19 cellular contexts compared by ENCODE assay signal in genomic region chr1:157092831-157093230, GRCh38. TPM values are rescaled to one million over a fixed set of nuclear protein-coding genes. Genes with fewer than 3 reads are reported as not detected.
DNase-seq lines count a peak whose midpoint lies in the region; ATAC-seq, FAIRE-seq and TF ChIP-seq lines count a peak whose summit lies in the region.
"Had no signal": no experiment of that assay in that cellular context is flagged by ENCODE, and none has a peak within 500 bp of the region (broad histone marks: within the 10 kb centered on the region; RNA-seq: fewer than 3 reads in every experiment).

No MANE protein-coding gene starts in this region.

- dilution Hi-C loops in IMR-90 (cut with HindIII; ENCODE audit: low sequenced_read_pairs, unreplicated experiment) = no loop called here

- no peak overlapping the region for H2BK15ac ChIP-seq in IMR-90 (ENCODE audit: low read depth, low read length)

- H3K27me3 ChIP-seq in IMR-90 (ENCODE audit: control insufficient read depth, insufficient read depth, low read length) = 0 out of 2 replicates have a peak, but pooled peaks cover 3% of the 10 kb centered on the region
- H3K27me3 ChIP-seq in subcutaneous abdominal adipose tissue (ENCODE audit: control insufficient read depth in 5 of 5, insufficient read depth in 4 of 5, low read length in 5 of 5) = no peaks in the 10 kb centered on the region
- H3K27me3 ChIP-seq: cardiac muscle cell had no signal

- no peaks in the 10 kb centered on the region for H3K36me3 ChIP-seq in IMR-90 (ENCODE audit: control insufficient read depth, insufficient read depth, low read length)
- H3K36me3 ChIP-seq in kidney (ENCODE audit: control insufficient read depth in 1 of 2, insufficient read depth in 2 of 2, low read length in 2 of 2) = no peaks in the 10 kb centered on the region
- no peaks in the 10 kb centered on the region for H3K36me3 ChIP-seq in subcutaneous abdominal adipose tissue (ENCODE audit: control insufficient read depth in 5 of 5, insufficient read depth in 5 of 5, low read length in 5 of 5)
- H3K36me3 ChIP-seq: BLaER1 treated with 17β-estradiol and CSF1 and Interleukin-3, amounts not matched to agents 10 nM and 100 nM; cardiac muscle cell had no signal

- H3K36me3 Mint-ChIP-seq in endothelial cell (ENCODE audit: low read depth, unreplicated experiment) = no peaks in the 10 kb centered on the region
- H3K36me3 Mint-ChIP-seq: activated naive CD4-positive, alpha-beta T cell treated with anti-CD3 and anti-CD28 coated beads, Interleukin-2, amount 50 U/mL, for 24 hours had no signal

- H3K23ac ChIP-seq in IMR-90 (ENCODE audit: low read depth, low read length) = no peak overlapping the region

- 0 out of 2 replicates have a peak, but pooled peaks cover 3% of the 10 kb centered on the region for H3K9me1 ChIP-seq in IMR-90 (ENCODE audit: insufficient read depth, low read length)

- intact Hi-C loops in IMR-90 (cut with micrococcal nuclease) (loop anchor here (5.0 to 10.0 kb wide), 2 partner anchors 44 to 272 kb away; partner anchors contain the start of gene ETV3), kidney (cut with DNase I) (loop anchor here (5.0 kb wide), 1 partner anchor 64 kb away; no protein-coding TSS in a partner anchor)

- no peak overlapping the region for H2BK20ac ChIP-seq in IMR-90 (ENCODE audit: low read depth, low read length)

- no peak overlapping the region for H3K56ac ChIP-seq in IMR-90 (ENCODE audit: extremely low read depth, insufficient read depth, low read length)

- ATAC-seq in IMR-90 (ENCODE audit: low read depth) = peak; percentile 13
- ATAC-seq in HG02981 (IDR thresholded peaks at IDR 0.05; ENCODE audit: unreplicated experiment) = no peak
- ATAC-seq in HG03039 (IDR thresholded peaks at IDR 0.05; ENCODE audit: unreplicated experiment) = no peak

- POLR2A ChIA-PET in IMR-90 (lab: Charles Lee; ENCODE audit: unreplicated experiment) = no interaction called here

- H3K27ac Mint-ChIP-seq in endothelial cell (ENCODE audit: unreplicated experiment) = peak overlapping the region; percentile 52
- H3K27ac Mint-ChIP-seq: activated naive CD4-positive, alpha-beta T cell treated with anti-CD3 and anti-CD28 coated beads, Interleukin-2, amount 50 U/mL, for 24 hours; progenitor cell of endocrine pancreas had no signal

- no peaks in the 10 kb centered on the region for H3K79me1 ChIP-seq in IMR-90 (ENCODE audit: low read depth in 1 of 2, low read length in 2 of 2)

- TF ChIP-seq POLR2A in IMR-90 (IDR thresholded peaks at IDR 0.05; ENCODE audit: low read depth, low read length) = no peak

- no peak overlapping the region for H3K18ac ChIP-seq in IMR-90 (ENCODE audit: low read depth, low read length)

- H3K9me3 Mint-ChIP-seq in endothelial cell (ENCODE audit: unreplicated experiment) = no peaks in the 10 kb centered on the region
- H3K9me3 Mint-ChIP-seq: activated naive CD4-positive, alpha-beta T cell treated with anti-CD3 and anti-CD28 coated beads, Interleukin-2, amount 50 U/mL, for 24 hours had no signal

- TF ChIP-seq CTCF in IMR-90 (conservative IDR thresholded peaks at IDR 0.05; ENCODE audit: low read depth, low read length) (no peak), endothelial cell (IDR thresholded peaks at IDR 0.05; ENCODE audit: unreplicated experiment) (no peak), kidney (IDR thresholded peaks at IDR 0.05; ENCODE audit: borderline replicate concordance, extremely low read depth, insufficient read depth) (no peak)

- no peak overlapping the region for H4K91ac ChIP-seq in IMR-90 (ENCODE audit: insufficient read depth, low read depth, low read length)

- H2BK120ac ChIP-seq in IMR-90 (ENCODE audit: low read depth, low read length) = no peak overlapping the region

- H3K4me1 ChIP-seq in IMR-90 (ENCODE audit: control insufficient read depth, insufficient read depth, low read length) (no peaks in the 10 kb centered on the region; the same call in 1 of the 2 replicates), kidney (ENCODE audit: control insufficient read depth in 1 of 2, insufficient read depth in 1 of 2, low read depth in 1 of 2, low read length in 2 of 2) (no peaks in the 10 kb centered on the region), subcutaneous abdominal adipose tissue (ENCODE audit: control insufficient read depth in 5 of 5, insufficient read depth in 5 of 5, low read length in 5 of 5) (peaks cover 7 to 51% (median 34%) of the 10 kb centered on the region in 5 donors)

- CTCF ChIA-PET in IMR-90 (lab: Yijun Ruan, JAX) = interaction anchor here (0.8 kb wide), 1 partner anchor 62 kb away, joined by 3 read pairs; no protein-coding TSS in a partner anchor

- 80% methylated on average over 1 of the region's 8 CpGs; no CpG with 5 or more reads in 1 of the 2 experiments for WGBS in IMR-90 (ENCODE audit: extremely low coverage in 2 of 2, insufficient read length in 1 of 2), 2 experiments

- no peak overlapping the region for H3K4me3 ChIP-seq in IMR-90 (ENCODE audit: insufficient read depth, low read depth, low read length)
- H3K4me3 ChIP-seq in kidney (ENCODE audit: low read length in 2 of 2) = no peak overlapping the region
- no peak overlapping the region for H3K4me3 ChIP-seq in subcutaneous abdominal adipose tissue (ENCODE audit: low read depth in 1 of 5, low read length in 5 of 5)
- H3K4me3 ChIP-seq: BLaER1 treated with 17β-estradiol and CSF1 and Interleukin-3, amounts not matched to agents 10 nM and 100 nM; cardiac muscle cell; SK-N-MC had no signal

- FAIRE-seq in kidney (lab: Jason Lieb, UNC) = no peak
- FAIRE-seq: islet of Langerhans had no signal

- no peak overlapping the region for H4K5ac ChIP-seq in IMR-90 (ENCODE audit: low read depth, low read length)

- H2AFZ ChIP-seq in IMR-90 (replicated peaks; ENCODE audit: low read length, poor library complexity) = peak overlapping the region; percentile 24

- no peak overlapping the region for H4K8ac ChIP-seq in IMR-90 (ENCODE audit: low read depth in 2 of 2, low read length in 2 of 2)

- H3K9me3 ChIP-seq in IMR-90 (ENCODE audit: control insufficient read depth, insufficient read depth, low read length) (no peaks in the 10 kb centered on the region), kidney (ENCODE audit: control insufficient read depth in 1 of 2, low read length in 2 of 2) (no peaks in the 10 kb centered on the region), subcutaneous abdominal adipose tissue (ENCODE audit: control insufficient read depth in 5 of 5, low read length in 5 of 5) (no peaks in the 10 kb centered on the region)
- H3K9me3 ChIP-seq: BLaER1 treated with 17β-estradiol and CSF1 and Interleukin-3, amounts not matched to agents 10 nM and 100 nM had no signal

- no peak overlapping the region for H3K4me2 ChIP-seq in IMR-90 (ENCODE audit: low read depth, low read length)
- H3K4me2 ChIP-seq: BLaER1 treated with 17β-estradiol and CSF1 and Interleukin-3, amounts not matched to agents 10 nM and 100 nM had no signal

- H3K9ac ChIP-seq in IMR-90 (ENCODE audit: low read depth, low read length) (no peak overlapping the region), kidney (ENCODE audit: low read length in 2 of 2) (no peak overlapping the region), subcutaneous abdominal adipose tissue (ENCODE audit: low read length in 5 of 5) (peak overlapping the region in 1 of 5 donors; percentile 17)
- H3K9ac ChIP-seq: BLaER1 treated with 17β-estradiol and CSF1 and Interleukin-3, amounts not matched to agents 10 nM and 100 nM had no signal

- DNase-seq in IMR-90 = no peak
- no peak for DNase-seq in endothelial cell (ENCODE audit: low spot score)
- DNase-seq in kidney = peak; percentile 84
- no peak for DNase-seq in DMS79 treated with DMSO at 0.1 percent for 48 hours (lab: John Stamatoyannopoulos, UW)
- DNase-seq: DMS153, glutamatergic neuron, Karpas-422, NCI-H1436, T1000 had no signal

- in situ Hi-C loops in IMR-90 (cut with MboI; ENCODE audit: low sequenced_read_pairs) = loop anchor here (5.0 kb wide), 1 partner anchor 59 kb away; no protein-coding TSS in a partner anchor

- no peaks in the 10 kb centered on the region for H4K20me1 ChIP-seq in IMR-90 (ENCODE audit: insufficient read depth, low read length)
- H4K20me1 ChIP-seq: BLaER1 treated with 17β-estradiol and CSF1 and Interleukin-3, amounts not matched to agents 10 nM and 100 nM had no signal

- no peak overlapping the region for H3K14ac ChIP-seq in IMR-90 (replicated peaks; ENCODE audit: low read depth, low read length)

- H3K4ac ChIP-seq in IMR-90 (ENCODE audit: low read depth, low read length) = no peak overlapping the region

- TF ChIP-seq RAD21 in IMR-90 (IDR thresholded peaks at IDR 0.05; ENCODE audit: low read length) = no peak

- no TSS peak for BruUV-seq in IMR-90 (replicated peaks; lab: Mats Ljungman, UMichigan)

- no peak overlapping the region for H2BK5ac ChIP-seq in IMR-90 (ENCODE audit: low read depth, low read length, poor library complexity, severe bottlenecking)

- H2AK9ac ChIP-seq in IMR-90 (replicated peaks; ENCODE audit: low read depth, low read length, poor library complexity) = no peak overlapping the region

- H3K4me3 Mint-ChIP-seq in endothelial cell (ENCODE audit: unreplicated experiment) = no peak overlapping the region
- H3K4me3 Mint-ChIP-seq: activated naive CD4-positive, alpha-beta T cell treated with anti-CD3 and anti-CD28 coated beads, Interleukin-2, amount 50 U/mL, for 24 hours had no signal

- H3K4me1 Mint-ChIP-seq in endothelial cell (ENCODE audit: unreplicated experiment) = no peaks in the 10 kb centered on the region

- no peak overlapping the region for H2AK5ac ChIP-seq in IMR-90 (ENCODE audit: low read depth, low read length)

- H3K27ac ChIP-seq in IMR-90 (ENCODE audit: insufficient read depth, low read length) = no peak overlapping the region
- no peak overlapping the region for H3K27ac ChIP-seq in kidney (ENCODE audit: low read depth in 2 of 2, low read length in 2 of 2)
- peak overlapping the region; percentile 69 for H3K27ac ChIP-seq in subcutaneous abdominal adipose tissue (ENCODE audit: low read depth, low read length)
- H3K27ac ChIP-seq: BLaER1 treated with 17β-estradiol and CSF1 and Interleukin-3, amounts not matched to agents 10 nM and 100 nM; cardiac muscle cell; SK-N-MC had no signal

- peaks cover 3% of the 10 kb centered on the region for H3K27me3 Mint-ChIP-seq in endothelial cell (ENCODE audit: unreplicated experiment)

RNA-seq across cellular contexts. Expression of gene ETV3L, which starts 6.8 kb away (rescaled TPM):
- total RNA-seq in IMR-90 (2012; rRNA removed) (not detected in 2 replicates), endothelial cell (ENCODE audit: unreplicated experiment) (not detected), kidney (not detected)
- polyA plus RNA-seq in IMR-90 (2012; rRNA removed) (not detected in 2 replicates), kidney (ENCODE audit: insufficient read depth, low read depth, low replicate concordance) (not detected)
- polyA plus RNA-seq in IMR-90 (2012; cell fraction: cytosol; rRNA removed) = not detected in 2 replicates
- polyA plus RNA-seq in IMR-90 (2012; cell fraction: nucleus; rRNA removed; ENCODE audit: low replicate concordance) = 0.03 and 0.10 TPM in 2 replicates
- total RNA-seq: cardiac muscle cell, mucosa of gallbladder had no signal
- polyA plus RNA-seq: cardiac muscle cell had no signal

RNA-seq across cellular contexts. Expression of gene ETV3, which starts 45.4 kb away (rescaled TPM):
- total RNA-seq in IMR-90 (2012; rRNA removed) (14.7 and 21.1 TPM in 2 replicates), endothelial cell (ENCODE audit: unreplicated experiment) (52.3 TPM), kidney (24.8 TPM)
- polyA plus RNA-seq in IMR-90 (2012; rRNA removed) (6.4 and 6.8 TPM in 2 replicates), kidney (ENCODE audit: insufficient read depth, low read depth, low replicate concordance) (3.5 TPM)
- polyA plus RNA-seq in IMR-90 (2012; cell fraction: cytosol; rRNA removed) = 2.9 and 4.0 TPM in 2 replicates
- polyA plus RNA-seq in IMR-90 (2012; cell fraction: nucleus; rRNA removed; ENCODE audit: low replicate concordance) = 10.0 and 112 TPM in 2 replicates

RNA-seq across cellular contexts. Expression of gene ARHGEF11, which starts 47.3 kb away (rescaled TPM):
- total RNA-seq in IMR-90 (2012; rRNA removed) (15.3 and 16.8 TPM in 2 replicates), endothelial cell (ENCODE audit: unreplicated experiment) (48.4 TPM), kidney (36.4 TPM)
- polyA plus RNA-seq in IMR-90 (2012; rRNA removed) (17.2 and 18.5 TPM in 2 replicates), kidney (ENCODE audit: insufficient read depth, low read depth, low replicate concordance) (8.8 TPM)
- polyA plus RNA-seq in IMR-90 (2012; cell fraction: cytosol; rRNA removed) = 8.5 and 14.8 TPM in 2 replicates
- 36.4 and 51.9 TPM in 2 replicates for polyA plus RNA-seq in IMR-90 (2012; cell fraction: nucleus; rRNA removed; ENCODE audit: low replicate concordance)
